6 cellular contexts compared by ENCODE assay signal in genomic region chr6:31817133-31817928, GRCh38. TPM values are rescaled to one million over a fixed set of nuclear protein-coding genes. Genes with fewer than 3 reads are reported as not detected.
DNase-seq lines count a peak whose midpoint lies in the region; ATAC-seq and TF ChIP-seq lines count a peak whose summit lies in the region.
"Not testable (repeated sequence)": the region's sequence is repeated elsewhere in the genome, so short reads cannot be mapped to it uniquely, and the experiment has no call there.

No MANE protein-coding gene starts in this region.

- H3K4me1 Mint-ChIP-seq in naive B cell, result peaks cover 24 to 44% (median 42%) of the 10 kb centered on the region in 3 donors

- not testable (repeated sequence) for H3K4me1 ChIP-seq in ES-I3 (ENCODE audit: insufficient read depth, low read length)
- peaks cover 24 to 48% of the 10 kb centered on the region in 2 donors for H3K4me1 ChIP-seq in adrenal gland (replicated peaks in 1 of 2)
- peaks cover 22% of the 10 kb centered on the region for H3K4me1 ChIP-seq in foreskin keratinocyte
- H3K4me1 ChIP-seq in subcutaneous abdominal adipose tissue (ENCODE audit: control insufficient read depth in 5 of 5, insufficient read depth in 5 of 5, low read length in 5 of 5), result peaks cover 13 to 52% (median 46%) of the 10 kb centered on the region in 5 donors

- H3K4me3 ChIP-seq in adrenal gland (peak overlapping the region in 2 of 4 donors; percentile 0 to 59), subcutaneous abdominal adipose tissue (ENCODE audit: low read depth in 1 of 5, low read length in 5 of 5) (peak overlapping the region; percentile 69 to 76 (median 69))

- peak overlapping the region in 4 of 5 donors; percentile 47 to 100 (median 78) for H3K27ac ChIP-seq in adrenal gland
- H3K27ac ChIP-seq in foreskin keratinocyte, result not testable (repeated sequence)
- peak overlapping the region; percentile 67 for H3K27ac ChIP-seq in subcutaneous abdominal adipose tissue (ENCODE audit: low read depth, low read length)

- H3K9ac ChIP-seq in ES-I3 (ENCODE audit: low read depth, low read length) (peak overlapping the region; percentile 21; the same call in 1 of the 2 replicates), subcutaneous abdominal adipose tissue (ENCODE audit: low read length in 5 of 5) (peak overlapping the region; percentile 6 to 75 (median 58))

- not testable (repeated sequence) for TF ChIP-seq POLR2A in adrenal gland (IDR thresholded peaks at IDR 0.05)

- not testable (repeated sequence) for H3K9me3 ChIP-seq in ES-I3 (ENCODE audit: control insufficient read depth, insufficient read depth, low read length); adrenal gland (replicated peaks in 1 of 3); subcutaneous abdominal adipose tissue (ENCODE audit: control insufficient read depth in 5 of 5, low read length in 5 of 5)

- peak overlapping the region in 5 of 6 donors; percentile 9 to 89 (median 74) for H3K27ac Mint-ChIP-seq in naive B cell

- TF ChIP-seq CTCF in adrenal gland (IDR thresholded peaks at IDR 0.05) (peak in 1 of 6 experiments; percentile 17), foreskin keratinocyte (conservative IDR thresholded peaks at IDR 0.05) (peak; percentile 51)

- H3K9me3 Mint-ChIP-seq in naive B cell, result not testable (repeated sequence)

- not testable (repeated sequence) for H3K27me3 ChIP-seq in adrenal gland; foreskin keratinocyte; subcutaneous abdominal adipose tissue (ENCODE audit: control insufficient read depth in 5 of 5, insufficient read depth in 4 of 5, low read length in 5 of 5)

- WGBS in adrenal gland, 4 donors, result 29 to 38% (median 33%) methylated on average over 3 to 15 of the region's 37 CpGs

- not testable (repeated sequence) for H3K36me3 ChIP-seq in ES-I3 (ENCODE audit: insufficient read depth, low read length); adrenal gland (replicated peaks in 1 of 2); subcutaneous abdominal adipose tissue (ENCODE audit: control insufficient read depth in 5 of 5, insufficient read depth in 5 of 5, low read length in 5 of 5)

- intact Hi-C loops in adrenal gland (cut with DNase I), result not testable (repeated sequence)

- not testable (repeated sequence) for H3K27me3 Mint-ChIP-seq in naive B cell

- peak overlapping the region; percentile 54 to 89 (median 74) for H3K4me3 Mint-ChIP-seq in naive B cell

- ATAC-seq in foreskin keratinocyte, result peak; percentile 7
- peak; percentile 20 to 26 for ATAC-seq in naive B cell (ENCODE audit: low read depth in 2 of 2)

- DNase-seq in RPMI7951 (ENCODE audit: low read depth) (peak; percentile 25), adrenal gland (peak in 2 of 7 donors; percentile 32 to 55)
- DNase-seq in foreskin keratinocyte, naive B cell: not testable (repeated sequence)

- not testable (repeated sequence) for H3K36me3 Mint-ChIP-seq in naive B cell

RNA-seq across cellular contexts. Expression of gene HSPA1A, which starts 2.0 kb away (rescaled TPM):
- total RNA-seq in RPMI7951 (2014; rRNA removed; shearing (Covaris generic)), result 141 and 155 TPM in 2 replicates
- total RNA-seq in adrenal gland (100 to 1,000 TPM; 153 to 261 (median 217) TPM), foreskin keratinocyte (128 and 194 TPM in 2 replicates)
- polyA plus RNA-seq in adrenal gland (10 to 100 TPM; 48.5 to 89.4 (median 84.3) TPM), foreskin keratinocyte (108 and 166 TPM in 2 replicates), naive B cell (ENCODE audit: low read depth in 6 of 6) (10 to 100 TPM in 2 of 6 donors, 1 to 10 TPM in 3, under 1 TPM in 1; 0.23 to 12.1 (median 7.9) TPM)

RNA-seq across cellular contexts. Expression of gene HSPA1L, which starts 2.2 kb away (rescaled TPM):
- 0.68 and 0.84 TPM in 2 replicates for total RNA-seq in RPMI7951 (2014; rRNA removed; shearing (Covaris generic))
- total RNA-seq in adrenal gland (1 to 10 TPM in 7 of 8 donors, under 1 TPM in 1; 0.79 to 3.6 (median 1.9) TPM), foreskin keratinocyte (0.46 and 0.58 TPM in 2 replicates)
- polyA plus RNA-seq in adrenal gland (1 to 10 TPM; 1.0 to 5.3 (median 1.1) TPM), foreskin keratinocyte (0.30 and 0.57 TPM in 2 replicates), naive B cell (ENCODE audit: low read depth in 6 of 6) (1 to 10 TPM in 1 of 6 donors, under 1 TPM in 4, not detected in 1; 0.45 to 1.4 (median 0.71) TPM)

RNA-seq across cellular contexts. Expression of gene HSPA1B, which starts 10.2 kb away (rescaled TPM):
- 82.1 and 101 TPM in 2 replicates for total RNA-seq in RPMI7951 (2014; rRNA removed; shearing (Covaris generic))
- total RNA-seq in adrenal gland (100 to 1,000 TPM; 156 to 424 (median 244) TPM), foreskin keratinocyte (102 and 117 TPM in 2 replicates)
- polyA plus RNA-seq in adrenal gland (100 to 1,000 TPM in 1 of 3 donors, 10 to 100 TPM in 2; 29.0 to 102 (median 38.6) TPM), foreskin keratinocyte (54.9 and 76.7 TPM in 2 replicates), naive B cell (ENCODE audit: low read depth in 6 of 6) (1 to 10 TPM; 1.1 to 2.8 (median 1.8) TPM)

RNA-seq across cellular contexts. Expression of gene LSM2, which starts 10.6 kb away (rescaled TPM):
- 145 and 164 TPM in 2 replicates for total RNA-seq in RPMI7951 (2014; rRNA removed; shearing (Covaris generic))
- 10 to 100 TPM; 38.2 to 61.3 (median 44.6) TPM for total RNA-seq in adrenal gland
- polyA plus RNA-seq in adrenal gland, result 10 to 100 TPM; 28.0 to 55.2 (median 42.8) TPM
- total RNA-seq in foreskin keratinocyte, result 107 and 115 TPM in 2 replicates
- 139 and 152 TPM in 2 replicates for polyA plus RNA-seq in foreskin keratinocyte
- 100 to 1,000 TPM in 1 of 6 donors, 10 to 100 TPM in 5; 75.4 to 107 (median 92.4) TPM for polyA plus RNA-seq in naive B cell (ENCODE audit: low read depth in 6 of 6)

RNA-seq across cellular contexts. Expression of gene VARS1, which starts 21.8 kb away (rescaled TPM):
- 26.4 and 33.6 TPM in 2 replicates for total RNA-seq in RPMI7951 (2014; rRNA removed; shearing (Covaris generic))
- total RNA-seq in adrenal gland, result 10 to 100 TPM; 37.8 to 90.8 (median 55.9) TPM
- polyA plus RNA-seq in adrenal gland, result 10 to 100 TPM; 58.6 to 74.6 (median 59.2) TPM
- 127 and 141 TPM in 2 replicates for total RNA-seq in foreskin keratinocyte
- 91.6 and 96.7 TPM in 2 replicates for polyA plus RNA-seq in foreskin keratinocyte
- 10 to 100 TPM; 42.2 to 70.6 (median 50.3) TPM for polyA plus RNA-seq in naive B cell (ENCODE audit: low read depth in 6 of 6)
